ENCODE assay signal across 1 cellular context in the genomic region with DNA sequence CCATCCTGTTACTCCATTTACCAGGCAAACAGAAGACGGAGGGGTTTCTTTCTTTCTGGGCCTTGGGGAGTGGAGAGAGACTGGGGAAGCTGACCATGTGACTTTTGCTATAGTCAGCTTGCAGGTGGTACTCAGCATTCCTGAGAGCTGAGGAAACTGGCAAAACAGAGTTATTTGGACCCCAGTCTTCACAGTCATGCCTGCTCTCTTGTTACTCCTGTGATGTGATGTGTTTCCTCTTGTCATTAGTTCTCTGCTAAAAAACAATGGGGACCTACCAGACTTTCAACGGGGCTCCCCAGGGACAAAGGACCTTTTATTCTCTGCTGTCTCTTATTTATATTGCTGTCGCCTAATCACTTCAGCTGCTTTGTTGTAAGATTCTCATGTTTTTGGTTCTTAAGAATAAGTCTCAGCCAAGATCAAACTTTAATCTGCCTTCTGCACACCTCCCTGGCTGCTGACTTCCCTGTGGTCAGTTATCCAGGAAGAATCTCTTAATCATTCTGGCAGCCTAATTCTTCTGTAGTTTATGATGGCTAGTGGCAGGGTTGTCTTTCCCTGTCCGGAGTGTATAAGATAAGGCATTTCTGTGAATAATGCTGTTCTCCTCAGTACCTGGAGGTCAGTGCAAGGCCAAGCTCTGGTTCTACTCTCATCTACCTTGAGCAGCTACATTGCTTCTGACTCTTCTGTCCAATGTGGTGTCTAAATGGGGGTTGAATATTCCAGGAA.
TF ChIP-seq lines count a peak whose summit lies in the region.

No MANE protein-coding gene starts in this region.

TF ChIP-seq in K562, 482 proteins besides CTCF, POLR2A, EP300 and RAD21 (continued from another document and continues in another):
- no peak for TF ChIP-seq CEBPZ (IDR thresholded peaks at IDR 0.05; ENCODE audit: borderline replicate concordance, low read depth, low read length)
- TF ChIP-seq SIN3A (IDR thresholded peaks at IDR 0.05; ENCODE audit: borderline replicate concordance in 2 of 2, control insufficient read depth in 1 of 2, low read depth in 2 of 2, low read length in 2 of 2), result no peak
- TF ChIP-seq ZNF695 (CRISPR knock-in tag; IDR thresholded peaks at IDR 0.05), result no peak
- TF ChIP-seq ARNT (IDR thresholded peaks at IDR 0.05), result no peak
- no peak for TF ChIP-seq RFX5 (IDR thresholded peaks at IDR 0.05; ENCODE audit: low read depth, low read length)
- no peak for TF ChIP-seq ZNF175 (CRISPR knock-in tag; IDR thresholded peaks at IDR 0.05; ENCODE audit: low read depth)
- peak; percentile 46; the same call in 1 of the 2 replicates for TF ChIP-seq GATAD2A (IDR thresholded peaks at IDR 0.05)
- TF ChIP-seq ATF1 (CRISPR knock-in tag; IDR thresholded peaks at IDR 0.05), result no peak
- TF ChIP-seq ATF1 (tag; IDR thresholded peaks at IDR 0.05), result 0 out of 2 replicates have a peak, but pooled peaks have one; percentile 3
- no peak for TF ChIP-seq HDGF (IDR thresholded peaks at IDR 0.05)
- no peak for TF ChIP-seq ZBTB17 (CRISPR knock-in tag; IDR thresholded peaks at IDR 0.05)
- TF ChIP-seq HDAC2 (IDR thresholded peaks at IDR 0.05), result peak; percentile 84
- no peak for TF ChIP-seq CBX5 (IDR thresholded peaks at IDR 0.05; ENCODE audit: borderline replicate concordance, low read depth)
- TF ChIP-seq ARHGAP35 (IDR thresholded peaks at IDR 0.05; ENCODE audit: partially characterized antibody), result no peak
- TF ChIP-seq, protein P1, sequence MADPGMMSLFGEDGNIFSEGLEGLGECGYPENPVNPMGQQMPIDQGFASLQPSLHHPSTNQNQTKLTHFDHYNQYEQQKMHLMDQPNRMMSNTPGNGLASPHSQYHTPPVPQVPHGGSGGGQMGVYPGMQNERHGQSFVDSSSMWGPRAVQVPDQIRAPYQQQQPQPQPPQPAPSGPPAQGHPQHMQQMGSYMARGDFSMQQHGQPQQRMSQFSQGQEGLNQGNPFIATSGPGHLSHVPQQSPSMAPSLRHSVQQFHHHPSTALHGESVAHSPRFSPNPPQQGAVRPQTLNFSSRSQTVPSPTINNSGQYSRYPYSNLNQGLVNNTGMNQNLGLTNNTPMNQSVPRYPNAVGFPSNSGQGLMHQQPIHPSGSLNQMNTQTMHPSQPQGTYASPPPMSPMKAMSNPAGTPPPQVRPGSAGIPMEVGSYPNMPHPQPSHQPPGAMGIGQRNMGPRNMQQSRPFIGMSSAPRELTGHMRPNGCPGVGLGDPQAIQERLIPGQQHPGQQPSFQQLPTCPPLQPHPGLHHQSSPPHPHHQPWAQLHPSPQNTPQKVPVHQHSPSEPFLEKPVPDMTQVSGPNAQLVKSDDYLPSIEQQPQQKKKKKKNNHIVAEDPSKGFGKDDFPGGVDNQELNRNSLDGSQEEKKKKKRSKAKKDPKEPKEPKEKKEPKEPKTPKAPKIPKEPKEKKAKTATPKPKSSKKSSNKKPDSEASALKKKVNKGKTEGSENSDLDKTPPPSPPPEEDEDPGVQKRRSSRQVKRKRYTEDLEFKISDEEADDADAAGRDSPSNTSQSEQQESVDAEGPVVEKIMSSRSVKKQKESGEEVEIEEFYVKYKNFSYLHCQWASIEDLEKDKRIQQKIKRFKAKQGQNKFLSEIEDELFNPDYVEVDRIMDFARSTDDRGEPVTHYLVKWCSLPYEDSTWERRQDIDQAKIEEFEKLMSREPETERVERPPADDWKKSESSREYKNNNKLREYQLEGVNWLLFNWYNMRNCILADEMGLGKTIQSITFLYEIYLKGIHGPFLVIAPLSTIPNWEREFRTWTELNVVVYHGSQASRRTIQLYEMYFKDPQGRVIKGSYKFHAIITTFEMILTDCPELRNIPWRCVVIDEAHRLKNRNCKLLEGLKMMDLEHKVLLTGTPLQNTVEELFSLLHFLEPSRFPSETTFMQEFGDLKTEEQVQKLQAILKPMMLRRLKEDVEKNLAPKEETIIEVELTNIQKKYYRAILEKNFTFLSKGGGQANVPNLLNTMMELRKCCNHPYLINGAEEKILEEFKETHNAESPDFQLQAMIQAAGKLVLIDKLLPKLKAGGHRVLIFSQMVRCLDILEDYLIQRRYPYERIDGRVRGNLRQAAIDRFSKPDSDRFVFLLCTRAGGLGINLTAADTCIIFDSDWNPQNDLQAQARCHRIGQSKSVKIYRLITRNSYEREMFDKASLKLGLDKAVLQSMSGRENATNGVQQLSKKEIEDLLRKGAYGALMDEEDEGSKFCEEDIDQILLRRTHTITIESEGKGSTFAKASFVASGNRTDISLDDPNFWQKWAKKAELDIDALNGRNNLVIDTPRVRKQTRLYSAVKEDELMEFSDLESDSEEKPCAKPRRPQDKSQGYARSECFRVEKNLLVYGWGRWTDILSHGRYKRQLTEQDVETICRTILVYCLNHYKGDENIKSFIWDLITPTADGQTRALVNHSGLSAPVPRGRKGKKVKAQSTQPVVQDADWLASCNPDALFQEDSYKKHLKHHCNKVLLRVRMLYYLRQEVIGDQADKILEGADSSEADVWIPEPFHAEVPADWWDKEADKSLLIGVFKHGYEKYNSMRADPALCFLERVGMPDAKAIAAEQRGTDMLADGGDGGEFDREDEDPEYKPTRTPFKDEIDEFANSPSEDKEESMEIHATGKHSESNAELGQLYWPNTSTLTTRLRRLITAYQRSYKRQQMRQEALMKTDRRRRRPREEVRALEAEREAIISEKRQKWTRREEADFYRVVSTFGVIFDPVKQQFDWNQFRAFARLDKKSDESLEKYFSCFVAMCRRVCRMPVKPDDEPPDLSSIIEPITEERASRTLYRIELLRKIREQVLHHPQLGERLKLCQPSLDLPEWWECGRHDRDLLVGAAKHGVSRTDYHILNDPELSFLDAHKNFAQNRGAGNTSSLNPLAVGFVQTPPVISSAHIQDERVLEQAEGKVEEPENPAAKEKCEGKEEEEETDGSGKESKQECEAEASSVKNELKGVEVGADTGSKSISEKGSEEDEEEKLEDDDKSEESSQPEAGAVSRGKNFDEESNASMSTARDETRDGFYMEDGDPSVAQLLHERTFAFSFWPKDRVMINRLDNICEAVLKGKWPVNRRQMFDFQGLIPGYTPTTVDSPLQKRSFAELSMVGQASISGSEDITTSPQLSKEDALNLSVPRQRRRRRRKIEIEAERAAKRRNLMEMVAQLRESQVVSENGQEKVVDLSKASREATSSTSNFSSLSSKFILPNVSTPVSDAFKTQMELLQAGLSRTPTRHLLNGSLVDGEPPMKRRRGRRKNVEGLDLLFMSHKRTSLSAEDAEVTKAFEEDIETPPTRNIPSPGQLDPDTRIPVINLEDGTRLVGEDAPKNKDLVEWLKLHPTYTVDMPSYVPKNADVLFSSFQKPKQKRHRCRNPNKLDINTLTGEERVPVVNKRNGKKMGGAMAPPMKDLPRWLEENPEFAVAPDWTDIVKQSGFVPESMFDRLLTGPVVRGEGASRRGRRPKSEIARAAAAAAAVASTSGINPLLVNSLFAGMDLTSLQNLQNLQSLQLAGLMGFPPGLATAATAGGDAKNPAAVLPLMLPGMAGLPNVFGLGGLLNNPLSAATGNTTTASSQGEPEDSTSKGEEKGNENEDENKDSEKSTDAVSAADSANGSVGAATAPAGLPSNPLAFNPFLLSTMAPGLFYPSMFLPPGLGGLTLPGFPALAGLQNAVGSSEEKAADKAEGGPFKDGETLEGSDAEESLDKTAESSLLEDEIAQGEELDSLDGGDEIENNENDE (IDR thresholded peaks at IDR 0.05; ENCODE audit: low read depth, low read length), result no peak
- no peak for TF ChIP-seq TCF7L2 (IDR thresholded peaks at IDR 0.05; ENCODE audit: low read depth, low read length)
- TF ChIP-seq ARID3A (IDR thresholded peaks at IDR 0.05; ENCODE audit: borderline replicate concordance, low read depth, low read length), result peak; percentile 86; the same call in 1 of the 2 replicates
- no peak for TF ChIP-seq ELK1 (CRISPR knock-in tag; IDR thresholded peaks at IDR 0.05)
- TF ChIP-seq U2AF2 (optimal IDR thresholded peaks at IDR 0.05; ENCODE audit: low read depth, low read length), result no peak
- no peak for TF ChIP-seq RBM25 (IDR thresholded peaks at IDR 0.05; ENCODE audit: low read depth, low read length, severe bottlenecking)
- TF ChIP-seq CC2D1A (IDR thresholded peaks at IDR 0.05), result peak; percentile 85; the same call in 1 of the 2 replicates
- TF ChIP-seq, protein P2, sequence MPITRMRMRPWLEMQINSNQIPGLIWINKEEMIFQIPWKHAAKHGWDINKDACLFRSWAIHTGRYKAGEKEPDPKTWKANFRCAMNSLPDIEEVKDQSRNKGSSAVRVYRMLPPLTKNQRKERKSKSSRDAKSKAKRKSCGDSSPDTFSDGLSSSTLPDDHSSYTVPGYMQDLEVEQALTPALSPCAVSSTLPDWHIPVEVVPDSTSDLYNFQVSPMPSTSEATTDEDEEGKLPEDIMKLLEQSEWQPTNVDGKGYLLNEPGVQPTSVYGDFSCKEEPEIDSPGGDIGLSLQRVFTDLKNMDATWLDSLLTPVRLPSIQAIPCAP (CRISPR knock-in tag; IDR thresholded peaks at IDR 0.05; ENCODE audit: borderline replicate concordance), result no peak
- TF ChIP-seq NFRKB (IDR thresholded peaks at IDR 0.05; ENCODE audit: low read depth), result no peak
- TF ChIP-seq CHD2 (IDR thresholded peaks at IDR 0.05; ENCODE audit: low read depth, low read length), result no peak
- no peak for TF ChIP-seq ARID2 (IDR thresholded peaks at IDR 0.05)
- TF ChIP-seq ETV1 (tag; conservative IDR thresholded peaks at IDR 0.05; ENCODE audit: low read depth), result 0 out of 2 replicates have a peak, but pooled peaks have one; percentile 23
- no peak for TF ChIP-seq RHOXF2B (CRISPR knock-in tag; conservative IDR thresholded peaks at IDR 0.05)
- no peak for TF ChIP-seq PPARD (CRISPR knock-in tag; IDR thresholded peaks at IDR 0.05)
- peak; percentile 76 for TF ChIP-seq NFIC (IDR thresholded peaks at IDR 0.05)
- TF ChIP-seq, protein P3, sequence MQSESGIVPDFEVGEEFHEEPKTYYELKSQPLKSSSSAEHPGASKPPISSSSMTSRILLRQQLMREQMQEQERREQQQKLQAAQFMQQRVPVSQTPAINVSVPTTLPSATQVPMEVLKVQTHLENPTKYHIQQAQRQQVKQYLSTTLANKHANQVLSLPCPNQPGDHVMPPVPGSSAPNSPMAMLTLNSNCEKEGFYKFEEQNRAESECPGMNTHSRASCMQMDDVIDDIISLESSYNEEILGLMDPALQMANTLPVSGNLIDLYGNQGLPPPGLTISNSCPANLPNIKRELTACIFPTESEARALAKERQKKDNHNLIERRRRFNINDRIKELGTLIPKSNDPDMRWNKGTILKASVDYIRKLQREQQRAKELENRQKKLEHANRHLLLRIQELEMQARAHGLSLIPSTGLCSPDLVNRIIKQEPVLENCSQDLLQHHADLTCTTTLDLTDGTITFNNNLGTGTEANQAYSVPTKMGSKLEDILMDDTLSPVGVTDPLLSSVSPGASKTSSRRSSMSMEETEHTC (IDR thresholded peaks at IDR 0.05), result peak; percentile 78
- TF ChIP-seq ZNF232 (CRISPR knock-in tag; IDR thresholded peaks at IDR 0.05), result no peak
- TF ChIP-seq MYNN (IDR thresholded peaks at IDR 0.05), result no peak
- no peak for TF ChIP-seq MYNN (CRISPR knock-in tag; IDR thresholded peaks at IDR 0.05)
- peak; percentile 93 for TF ChIP-seq CBFA2T2 (conservative IDR thresholded peaks at IDR 0.05)
